Comparison of ENCODE assay signal across 8 cellular contexts in the genomic region with DNA sequence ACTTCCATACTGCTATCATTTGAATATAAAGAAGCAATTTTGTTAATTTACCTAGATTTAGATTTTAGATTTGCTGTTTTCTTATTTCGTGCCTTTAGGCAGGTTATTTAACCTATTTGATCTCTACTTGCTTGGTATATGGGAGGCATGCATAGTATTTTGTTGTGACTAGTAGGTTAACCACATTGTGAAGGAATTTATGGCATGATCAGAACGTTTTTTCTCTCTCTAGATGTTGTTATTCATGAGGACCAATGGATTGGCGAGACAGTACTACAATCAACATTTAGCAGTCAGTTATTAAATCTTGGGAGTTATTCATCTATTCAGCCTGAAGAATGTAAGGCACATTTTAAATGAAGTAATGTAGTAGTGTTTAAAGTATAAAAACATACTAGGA.
DNase-seq lines count a peak whose midpoint lies in the region; TF ChIP-seq lines count a peak whose summit lies in the region.
"Not testable (repeated sequence)": the region's sequence is repeated elsewhere in the genome, so short reads cannot be mapped to it uniquely, and the experiment has no call there.

No MANE protein-coding gene starts in this region.

- not testable (repeated sequence) for H3K9me3 Mint-ChIP-seq in chondrocyte (ENCODE audit: low read depth)

- not testable (repeated sequence) for H3K36me3 ChIP-seq in HUES48 (ENCODE audit: control insufficient read depth, insufficient read depth, low read length); mesenchymal stem cell (ENCODE audit: control insufficient read depth in 1 of 2, insufficient read depth in 2 of 2, low read depth in 1 of 2, low read length in 2 of 2); skeletal muscle satellite cell (ENCODE audit: insufficient read depth, low read length)

- H3K4me2 ChIP-seq in mesenchymal stem cell (ENCODE audit: low read length, poor library complexity, severe bottlenecking): not testable (repeated sequence)
- H3K4me2 ChIP-seq in skeletal muscle satellite cell (ENCODE audit: low read length): peak overlapping the region; percentile 19

- not testable (repeated sequence) for H3K36me3 Mint-ChIP-seq in chondrocyte (ENCODE audit: low read depth)

- TF ChIP-seq CTCF in chondrocyte (IDR thresholded peaks at IDR 0.05): not testable (repeated sequence)

- not testable (repeated sequence) for H3K4ac ChIP-seq in mesenchymal stem cell (ENCODE audit: low read depth in 1 of 2, low read length in 2 of 2)

- not testable (repeated sequence) for H3K9ac ChIP-seq in HUES48 (ENCODE audit: low read depth, low read length); mesenchymal stem cell (ENCODE audit: low read length); skeletal muscle satellite cell (ENCODE audit: low read depth, low read length)

- not testable (repeated sequence) for H2BK120ac ChIP-seq in mesenchymal stem cell (ENCODE audit: low read depth, low read length)

- not testable (repeated sequence) for H3K27ac ChIP-seq in HUES48 (ENCODE audit: low read depth, low read length); mesenchymal stem cell (ENCODE audit: low read length, poor library complexity, severe bottlenecking)

- not testable (repeated sequence) for H2BK12ac ChIP-seq in mesenchymal stem cell (ENCODE audit: low read length in 2 of 2)

- not testable (repeated sequence) for H3K79me1 ChIP-seq in mesenchymal stem cell (replicated peaks; ENCODE audit: low read length, poor library complexity, severe bottlenecking)

- not testable (repeated sequence) for H3K27me3 Mint-ChIP-seq in chondrocyte (ENCODE audit: low read depth)

- not testable (repeated sequence) for H3K18ac ChIP-seq in mesenchymal stem cell (ENCODE audit: low read depth in 1 of 2, low read length in 2 of 2)

- H3K9me3 ChIP-seq in HUES48 (ENCODE audit: control insufficient read depth, insufficient read depth, low read length); mesenchymal stem cell (ENCODE audit: control insufficient read depth, low read length); skeletal muscle satellite cell (replicated peaks; ENCODE audit: low read length): not testable (repeated sequence)

- H3K4me1 ChIP-seq in HUES48 (ENCODE audit: control insufficient read depth, insufficient read depth, low read length); mesenchymal stem cell (ENCODE audit: control insufficient read depth, insufficient read depth, low read depth, low read length): not testable (repeated sequence)
- peaks cover 11% of the 10 kb centered on the region for H3K4me1 ChIP-seq in skeletal muscle satellite cell (ENCODE audit: control insufficient read depth, insufficient read depth, low read length)

- H2AK5ac ChIP-seq in mesenchymal stem cell (ENCODE audit: low read length, severe bottlenecking): not testable (repeated sequence)

- H2BK5ac ChIP-seq in mesenchymal stem cell (ENCODE audit: low read depth, low read length, poor library complexity, severe bottlenecking): not testable (repeated sequence)

- DNase-seq in AG08396 (ENCODE audit: low spot score) (peak; percentile 20), ELR (ENCODE audit: low read depth) (peak; percentile 43), amniotic epithelial cell (ENCODE audit: low read depth) (peak; percentile 86), fibroblast of the conjunctiva (ENCODE audit: low read depth) (peak; percentile 5), mesenchymal stem cell (peak; percentile 26)
- DNase-seq in chondrocyte (ENCODE audit: low spot score): not testable (repeated sequence)

- H3K4me3 Mint-ChIP-seq in chondrocyte (ENCODE audit: unreplicated experiment): not testable (repeated sequence)

- H3K27me3 ChIP-seq in HUES48 (ENCODE audit: control insufficient read depth, insufficient read depth, low read length); mesenchymal stem cell (ENCODE audit: control insufficient read depth in 1 of 2, insufficient read depth in 1 of 2, low read length in 2 of 2); skeletal muscle satellite cell (ENCODE audit: control insufficient read depth, insufficient read depth, low read length): not testable (repeated sequence)

- not testable (repeated sequence) for H3K23ac ChIP-seq in mesenchymal stem cell (ENCODE audit: low read length in 2 of 2)

- H2BK15ac ChIP-seq in mesenchymal stem cell (ENCODE audit: low read depth, poor library complexity, severe bottlenecking): not testable (repeated sequence)

- peak overlapping the region; percentile 27; the same call in 1 of the 2 replicates for H3K4me3 ChIP-seq in HUES48 (ENCODE audit: low read depth, low read length)
- not testable (repeated sequence) for H3K4me3 ChIP-seq in mesenchymal stem cell (ENCODE audit: insufficient read depth in 1 of 2, low read depth in 1 of 2, low read length in 2 of 2); skeletal muscle satellite cell (ENCODE audit: low read length)

- not testable (repeated sequence) for H4K91ac ChIP-seq in mesenchymal stem cell (ENCODE audit: low read length)

- peaks cover 23% of the 10 kb centered on the region for H3K4me1 Mint-ChIP-seq in chondrocyte (ENCODE audit: low read depth)

- not testable (repeated sequence) for H4K8ac ChIP-seq in mesenchymal stem cell (ENCODE audit: low read length)

- H3K14ac ChIP-seq in mesenchymal stem cell (ENCODE audit: low read length in 2 of 2): not testable (repeated sequence)

- H2AFZ ChIP-seq in mesenchymal stem cell (ENCODE audit: low read depth, low read length): not testable (repeated sequence)

- 67% methylated on average over 1 of the region's 3 CpGs for WGBS in mesenchymal stem cell

- peak overlapping the region; percentile 49 for H3K27ac Mint-ChIP-seq in chondrocyte (ENCODE audit: unreplicated experiment)
